ENCODE assay signal across 1 cellular context in the genomic region with DNA sequence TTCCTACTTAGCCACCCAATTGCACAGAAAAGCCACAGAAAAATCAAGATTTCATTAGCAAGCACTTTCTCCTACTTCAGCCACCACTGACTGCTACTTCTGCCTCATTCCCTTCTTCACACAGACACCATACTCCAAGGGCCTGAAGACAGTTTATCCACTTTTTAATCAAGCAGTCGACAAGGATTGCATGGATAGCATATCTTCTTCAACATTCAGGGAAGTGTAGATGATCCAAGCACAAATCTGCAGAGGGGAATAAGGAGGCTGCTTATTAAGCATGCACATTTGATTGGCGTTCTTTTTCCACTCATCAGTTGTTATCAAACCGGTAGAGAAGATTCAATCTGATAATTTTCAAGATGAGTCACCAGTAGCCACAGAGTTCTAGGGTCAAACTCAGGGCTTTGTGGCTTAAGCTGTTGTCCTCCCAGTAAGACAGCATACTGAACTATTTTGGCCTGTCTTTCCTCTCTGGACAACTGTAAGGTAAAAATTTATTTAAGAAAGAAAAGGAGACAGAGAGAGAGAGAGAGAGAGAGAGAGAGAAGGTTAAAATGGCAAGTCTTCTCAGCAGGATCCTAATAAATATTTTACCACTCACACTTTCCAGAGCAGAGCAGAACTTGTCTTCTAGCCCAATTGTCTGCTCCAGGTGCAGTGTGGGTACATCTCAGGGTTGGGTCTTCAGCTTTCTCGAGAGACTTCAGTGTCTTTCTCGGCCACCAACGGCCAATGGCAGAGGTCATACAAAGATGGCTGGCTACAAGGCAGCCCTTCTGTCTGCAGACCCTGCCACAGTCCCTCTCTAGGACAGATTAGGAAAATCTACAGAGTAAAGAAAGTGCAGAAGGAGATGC.
TF ChIP-seq lines count a peak whose summit lies in the region.

No MANE protein-coding gene starts in this region.

TF ChIP-seq in IMR-90, 13 proteins besides CTCF, POLR2A, EP300 and RAD21:
- TF ChIP-seq MXI1 (IDR thresholded peaks at IDR 0.05; ENCODE audit: borderline replicate concordance, low read depth, low read length) = no peak
- TF ChIP-seq FOS (IDR thresholded peaks at IDR 0.05; ENCODE audit: low read depth, low read length) = no peak
- no peak for TF ChIP-seq MAFK (IDR thresholded peaks at IDR 0.05; ENCODE audit: low read depth, low read length)
- TF ChIP-seq, protein P1, sequence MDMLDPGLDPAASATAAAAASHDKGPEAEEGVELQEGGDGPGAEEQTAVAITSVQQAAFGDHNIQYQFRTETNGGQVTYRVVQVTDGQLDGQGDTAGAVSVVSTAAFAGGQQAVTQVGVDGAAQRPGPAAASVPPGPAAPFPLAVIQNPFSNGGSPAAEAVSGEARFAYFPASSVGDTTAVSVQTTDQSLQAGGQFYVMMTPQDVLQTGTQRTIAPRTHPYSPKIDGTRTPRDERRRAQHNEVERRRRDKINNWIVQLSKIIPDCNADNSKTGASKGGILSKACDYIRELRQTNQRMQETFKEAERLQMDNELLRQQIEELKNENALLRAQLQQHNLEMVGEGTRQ (IDR thresholded peaks at IDR 0.05; ENCODE audit: low read depth, low read length) = no peak
- TF ChIP-seq CHD1 (IDR thresholded peaks at IDR 0.05; ENCODE audit: low read depth, low read length) = no peak
- no peak for TF ChIP-seq CEBPB (IDR thresholded peaks at IDR 0.05; ENCODE audit: low read depth, low read length)
- no peak for TF ChIP-seq MAZ (IDR thresholded peaks at IDR 0.05; ENCODE audit: borderline replicate concordance, low read depth, low read length)
- TF ChIP-seq NFE2L2 (IDR thresholded peaks at IDR 0.05; ENCODE audit: low read depth, low read length) = no peak
